Comparison of ENCODE assay signal across 19 cellular contexts in genomic region chr5:127810707-127811106, GRCh38.
DNase-seq lines count a peak whose midpoint lies in the region; ATAC-seq, FAIRE-seq and TF ChIP-seq lines count a peak whose summit lies in the region.
"Had no signal": no experiment of that assay in that cellular context is flagged by ENCODE, and none has a peak within 500 bp of the region (broad histone marks: within the 10 kb centered on the region; RNA-seq: fewer than 3 reads in every experiment).

No MANE protein-coding gene starts in this region.

- no peak for TF ChIP-seq RAD21 in IMR-90 (IDR thresholded peaks at IDR 0.05; ENCODE audit: low read length)

- H3K79me2 ChIP-seq in endothelial cell of umbilical vein (ENCODE audit: control insufficient read depth, insufficient read depth, low read length) = no peaks in the 10 kb centered on the region

- H3K4me1 ChIP-seq in Caco-2 (peaks cover 32% of the 10 kb centered on the region), IMR-90 (ENCODE audit: control insufficient read depth, insufficient read depth, low read length) (peaks cover 11% of the 10 kb centered on the region), endothelial cell of umbilical vein (ENCODE audit: control insufficient read depth, extremely low read depth, insufficient read depth, low read length) (peaks cover 23% of the 10 kb centered on the region), mesenchymal stem cell (ENCODE audit: control insufficient read depth, insufficient read depth, low read depth, low read length) (peaks cover 3% of the 10 kb centered on the region)

- H3K4me2 ChIP-seq in IMR-90 (ENCODE audit: low read depth, low read length) = no peak overlapping the region
- no peak overlapping the region for H3K4me2 ChIP-seq in endothelial cell of umbilical vein (ENCODE audit: insufficient read depth, low read length)
- H3K4me2 ChIP-seq in mesenchymal stem cell (ENCODE audit: low read length, poor library complexity, severe bottlenecking) = no peak overlapping the region
- H3K4me2 ChIP-seq: A549 had no signal

- H4K5ac ChIP-seq in IMR-90 (ENCODE audit: low read depth, low read length) = no peak overlapping the region

- peak overlapping the region; percentile 48; the same call in 1 of the 2 replicates for H2AK5ac ChIP-seq in IMR-90 (ENCODE audit: low read depth, low read length)
- peak overlapping the region; percentile 49 for H2AK5ac ChIP-seq in mesenchymal stem cell (ENCODE audit: low read length, severe bottlenecking)

- H3K36me3 ChIP-seq in Caco-2 (ENCODE audit: control insufficient read depth, insufficient read depth, low read length) (no peaks in the 10 kb centered on the region), IMR-90 (ENCODE audit: control insufficient read depth, insufficient read depth, low read length) (no peaks in the 10 kb centered on the region), endothelial cell of umbilical vein (ENCODE audit: control insufficient read depth in 2 of 2, extremely low read depth in 1 of 2, insufficient read depth in 2 of 2, low read length in 2 of 2) (no peaks in the 10 kb centered on the region), mesenchymal stem cell (ENCODE audit: control insufficient read depth in 1 of 2, insufficient read depth in 2 of 2, low read depth in 1 of 2, low read length in 2 of 2) (no peaks in the 10 kb centered on the region)

- TF ChIP-seq CTCF in Caco-2 (IDR thresholded peaks at IDR 0.05; ENCODE audit: insufficient read depth in 1 of 2, low read depth in 1 of 2, low read length in 1 of 2, severe bottlenecking in 1 of 2, unreplicated experiment in 1 of 2) (no peak), IMR-90 (conservative IDR thresholded peaks at IDR 0.05; ENCODE audit: low read depth, low read length) (no peak), endothelial cell of umbilical vein (IDR thresholded peaks at IDR 0.05; ENCODE audit: extremely low read depth in 1 of 2, insufficient read depth in 1 of 2, low read depth in 1 of 2, low read length in 2 of 2) (no peak)

- no peak for FAIRE-seq in endothelial cell of umbilical vein (lab: Jason Lieb, UNC)
- FAIRE-seq: A549, G401.6, GM12892 had no signal

- H2AFZ ChIP-seq in IMR-90 (replicated peaks; ENCODE audit: low read length, poor library complexity) (peak overlapping the region; percentile 52), endothelial cell of umbilical vein (ENCODE audit: low read depth, low read length) (peak overlapping the region; percentile 4), mesenchymal stem cell (ENCODE audit: low read depth, low read length) (no peak overlapping the region)
- H2AFZ ChIP-seq: GM23248 had no signal

- no peak for TF ChIP-seq POLR2A in IMR-90 (IDR thresholded peaks at IDR 0.05; ENCODE audit: low read depth, low read length)
- no peak for TF ChIP-seq POLR2A in endothelial cell of umbilical vein (IDR thresholded peaks at IDR 0.05; ENCODE audit: low read depth, low read length)

- no peak overlapping the region; the same call in 1 of the 2 replicates for H3K18ac ChIP-seq in IMR-90 (ENCODE audit: low read depth, low read length)
- H3K18ac ChIP-seq in mesenchymal stem cell (ENCODE audit: low read depth in 1 of 2, low read length in 2 of 2) = peak overlapping the region in 1 of 2 experiments; percentile 5

- H3K79me1 ChIP-seq in IMR-90 (ENCODE audit: low read depth in 1 of 2, low read length in 2 of 2) = no peaks in the 10 kb centered on the region
- no peaks in the 10 kb centered on the region for H3K79me1 ChIP-seq in mesenchymal stem cell (replicated peaks; ENCODE audit: low read length, poor library complexity, severe bottlenecking)

- in situ Hi-C loops in IMR-90 (cut with MboI; ENCODE audit: low sequenced_read_pairs) = no loop called here

- H3K9me3 ChIP-seq in Caco-2 (no peaks in the 10 kb centered on the region), IMR-90 (ENCODE audit: control insufficient read depth, insufficient read depth, low read length) (no peaks in the 10 kb centered on the region), endothelial cell of umbilical vein (replicated peaks; ENCODE audit: control insufficient read depth, insufficient read depth, low read length) (no peaks in the 10 kb centered on the region), mesenchymal stem cell (ENCODE audit: control insufficient read depth, low read length) (no peaks in the 10 kb centered on the region)
- H3K9me3 ChIP-seq: A549 had no signal

- H3K9me1 ChIP-seq in IMR-90 (ENCODE audit: insufficient read depth, low read length) (no peaks in the 10 kb centered on the region), endothelial cell of umbilical vein (replicated peaks; ENCODE audit: control insufficient read depth, extremely low read depth, insufficient read depth, low read length) (no peaks in the 10 kb centered on the region)

- H2BK120ac ChIP-seq in IMR-90 (ENCODE audit: low read depth, low read length) = peak overlapping the region; percentile 29; the same call in 1 of the 2 replicates
- no peak overlapping the region for H2BK120ac ChIP-seq in mesenchymal stem cell (ENCODE audit: low read depth, low read length)

- H3K23ac ChIP-seq in IMR-90 (ENCODE audit: low read depth, low read length) (no peak overlapping the region), mesenchymal stem cell (ENCODE audit: low read length in 2 of 2) (no peak overlapping the region)

- DNase-seq in Caco-2 = no peak
- no peak for DNase-seq in IMR-90
- DNase-seq in endothelial cell of umbilical vein (ENCODE audit: low read depth, low spot score) = no peak
- DNase-seq in mesenchymal stem cell = no peak
- DNase-seq in AG08395 (ENCODE audit: low spot score) = no peak
- DNase-seq: 8988T; ACHN; CD4-positive, alpha-beta memory T cell; COR-L47; DMS153; DND-41; GM23248; H9 had no signal

- CTCF ChIA-PET in Caco-2 (lab: Charles Lee) (no interaction called here), IMR-90 (lab: Yijun Ruan, JAX) (no interaction called here), endothelial cell of umbilical vein (lab: Charles Lee) (no interaction called here)

- no peak overlapping the region for H2BK5ac ChIP-seq in IMR-90 (ENCODE audit: low read depth, low read length, poor library complexity, severe bottlenecking)
- no peak overlapping the region for H2BK5ac ChIP-seq in mesenchymal stem cell (ENCODE audit: low read depth, low read length, poor library complexity, severe bottlenecking)

- no peaks in the 10 kb centered on the region for H3K9me3 Mint-ChIP-seq in Caco-2 (ENCODE audit: unreplicated experiment)
- H3K9me3 Mint-ChIP-seq: CD4-positive, alpha-beta memory T cell; H9 had no signal

- H2BK15ac ChIP-seq in IMR-90 (ENCODE audit: low read depth, low read length) (no peak overlapping the region), mesenchymal stem cell (ENCODE audit: low read depth, poor library complexity, severe bottlenecking) (no peak overlapping the region)

- H3K4me3 ChIP-seq in Caco-2 (ENCODE audit: low read depth, low read length) (no peak overlapping the region), IMR-90 (ENCODE audit: insufficient read depth, low read depth, low read length) (no peak overlapping the region), endothelial cell of umbilical vein (replicated peaks in 1 of 3; ENCODE audit: insufficient read depth in 1 of 3, low read depth in 1 of 3, low read length in 3 of 3) (no peak overlapping the region), mesenchymal stem cell (ENCODE audit: insufficient read depth in 1 of 2, low read depth in 1 of 2, low read length in 2 of 2) (no peak overlapping the region)
- H3K4me3 ChIP-seq: A549, GM23248 had no signal

- H2BK12ac ChIP-seq in mesenchymal stem cell (ENCODE audit: low read length in 2 of 2) = no peak overlapping the region

- H3K27ac ChIP-seq in IMR-90 (ENCODE audit: insufficient read depth, low read length) (no peak overlapping the region), endothelial cell of umbilical vein (ENCODE audit: insufficient read depth, low read depth, low read length) (no peak overlapping the region), mesenchymal stem cell (ENCODE audit: low read length, poor library complexity, severe bottlenecking) (no peak overlapping the region)
- H3K27ac ChIP-seq: GM23248 had no signal

- H3K27ac Mint-ChIP-seq in Caco-2 (ENCODE audit: unreplicated experiment) = peak overlapping the region; percentile 25
- H3K27ac Mint-ChIP-seq: CD4-positive, alpha-beta memory T cell had no signal

- no peak overlapping the region for H4K91ac ChIP-seq in IMR-90 (ENCODE audit: insufficient read depth, low read depth, low read length)
- no peak overlapping the region for H4K91ac ChIP-seq in mesenchymal stem cell (ENCODE audit: low read length)

- H3K4me1 Mint-ChIP-seq in Caco-2 (ENCODE audit: low read depth, unreplicated experiment) = peaks cover 35% of the 10 kb centered on the region
- H3K4me1 Mint-ChIP-seq: CD4-positive, alpha-beta memory T cell had no signal

- no peaks in the 10 kb centered on the region for H3K36me3 Mint-ChIP-seq in Caco-2 (ENCODE audit: insufficient read depth, unreplicated experiment)
- H3K36me3 Mint-ChIP-seq: CD4-positive, alpha-beta memory T cell had no signal

- no peak overlapping the region for H3K4me3 Mint-ChIP-seq in Caco-2 (ENCODE audit: unreplicated experiment)
- H3K4me3 Mint-ChIP-seq: CD4-positive, alpha-beta memory T cell; H9 had no signal

- H3K4ac ChIP-seq in IMR-90 (ENCODE audit: low read depth, low read length) (peak overlapping the region; percentile 24; the same call in 1 of the 2 replicates), mesenchymal stem cell (ENCODE audit: low read depth in 1 of 2, low read length in 2 of 2) (no peak overlapping the region)

- no peak overlapping the region for H3K14ac ChIP-seq in IMR-90 (replicated peaks; ENCODE audit: low read depth, low read length)
- no peak overlapping the region for H3K14ac ChIP-seq in mesenchymal stem cell (ENCODE audit: low read length in 2 of 2)

- dilution Hi-C loops in IMR-90 (cut with HindIII; ENCODE audit: low sequenced_read_pairs, unreplicated experiment) = no loop called here
- dilution Hi-C loops in endothelial cell of umbilical vein (cut with MboI; ENCODE audit: extremely low pct_ligation_motif_present, low sequenced_read_pairs) = no loop called here

- H4K20me1 ChIP-seq in IMR-90 (ENCODE audit: insufficient read depth, low read length) = no peaks in the 10 kb centered on the region
- no peaks in the 10 kb centered on the region for H4K20me1 ChIP-seq in endothelial cell of umbilical vein (replicated peaks; ENCODE audit: control insufficient read depth, extremely low read depth, insufficient read depth, low read length)

- H3K27me3 Mint-ChIP-seq in Caco-2 (ENCODE audit: insufficient read depth, unreplicated experiment) = no peaks in the 10 kb centered on the region

- H4K8ac ChIP-seq in IMR-90 (ENCODE audit: low read depth in 2 of 2, low read length in 2 of 2) = no peak overlapping the region; a peak in 1 of 4 replicates
- H4K8ac ChIP-seq in mesenchymal stem cell (ENCODE audit: low read length) = no peak overlapping the region

- H3K9ac ChIP-seq in IMR-90 (ENCODE audit: low read depth, low read length) (no peak overlapping the region), endothelial cell of umbilical vein (replicated peaks; ENCODE audit: extremely low read depth, insufficient read depth, low read length) (no peak overlapping the region), mesenchymal stem cell (ENCODE audit: low read length) (no peak overlapping the region)
- H3K9ac ChIP-seq: GM23248 had no signal

- no peak overlapping the region for H2AK9ac ChIP-seq in IMR-90 (replicated peaks; ENCODE audit: low read depth, low read length, poor library complexity)

- WGBS in IMR-90 (ENCODE audit: extremely low coverage in 2 of 2, insufficient read length in 1 of 2), 2 experiments = no CpG with 5 or more reads among the region's 1 CpG
- WGBS in mesenchymal stem cell = 100% methylated on average over 1 of the region's 1 CpG

- ATAC-seq in IMR-90 (ENCODE audit: low read depth) = no peak
- ATAC-seq in GM18502 (IDR thresholded peaks at IDR 0.05; ENCODE audit: poor library complexity, unreplicated experiment) = no peak
- ATAC-seq in GM18907 (IDR thresholded peaks at IDR 0.05; ENCODE audit: unreplicated experiment) = no peak
- ATAC-seq: A549, HCT116 had no signal

- intact Hi-C loops in Caco-2 (cut with micrococcal nuclease; ENCODE audit: unreplicated experiment) (no loop called here), IMR-90 (cut with micrococcal nuclease) (loop anchor here (5.0 kb wide), 1 partner anchor 52 kb away; no protein-coding TSS in a partner anchor), endothelial cell of umbilical vein (cut with micrococcal nuclease) (loop anchor here (5.0 kb wide), 2 partner anchors 53 to 227 kb away; no protein-coding TSS in a partner anchor)

- peak overlapping the region; percentile 62; the same call in 1 of the 2 replicates for H2BK20ac ChIP-seq in IMR-90 (ENCODE audit: low read depth, low read length)

- POLR2A ChIA-PET in Caco-2 (lab: Charles Lee) = no interaction called here
- POLR2A ChIA-PET in IMR-90 (lab: Charles Lee; ENCODE audit: unreplicated experiment) = no interaction called here
- POLR2A ChIA-PET in endothelial cell of umbilical vein (lab: Charles Lee) = no interaction called here

- H3K56ac ChIP-seq in IMR-90 (ENCODE audit: extremely low read depth, insufficient read depth, low read length) = no peak overlapping the region

- no peaks in the 10 kb centered on the region for H3K27me3 ChIP-seq in Caco-2 (replicated peaks; ENCODE audit: control insufficient read depth, insufficient read depth, low read length)
- no peaks in the 10 kb centered on the region for H3K27me3 ChIP-seq in IMR-90 (ENCODE audit: control insufficient read depth, insufficient read depth, low read length)
- no peaks in the 10 kb centered on the region for H3K27me3 ChIP-seq in endothelial cell of umbilical vein (ENCODE audit: control insufficient read depth in 2 of 2, insufficient read depth in 2 of 2, low read length in 2 of 2)
- no peaks in the 10 kb centered on the region for H3K27me3 ChIP-seq in mesenchymal stem cell (ENCODE audit: control insufficient read depth in 1 of 2, insufficient read depth in 1 of 2, low read length in 2 of 2)

- BruUV-seq in Caco-2 (replicated peaks; lab: Mats Ljungman, UMichigan) (no TSS peak), IMR-90 (replicated peaks; lab: Mats Ljungman, UMichigan) (no TSS peak), endothelial cell of umbilical vein (replicated peaks; lab: Mats Ljungman, UMichigan) (no TSS peak)
